ENCODE assay signal across 24 cellular contexts in genomic region chr11:119471329-119471728, GRCh38. TPM values are rescaled to one million over a fixed set of nuclear protein-coding genes. Genes with fewer than 3 reads are reported as not detected.
DNase-seq lines count a peak whose midpoint lies in the region; FAIRE-seq and TF ChIP-seq lines count a peak whose summit lies in the region.
"Had no signal": no experiment of that assay in that cellular context is flagged by ENCODE, and none has a peak within 500 bp of the region (broad histone marks: within the 10 kb centered on the region; RNA-seq: fewer than 3 reads in every experiment).

No MANE protein-coding gene starts in this region.

- H3K9me3 Mint-ChIP-seq in H9 (no peaks in the 10 kb centered on the region), astrocyte (ENCODE audit: unreplicated experiment) (peaks cover 3% of the 10 kb centered on the region)
- H3K9me3 Mint-ChIP-seq: activated CD4-positive, alpha-beta memory T cell treated with anti-CD3 and anti-CD28 coated beads, Interleukin-2, amount 10 ng/mL, durations not matched to agents 7 days and 5 days had no signal

- H3K9me3 ChIP-seq in H9 (ENCODE audit: control insufficient read depth, low read depth, low read length) = no peaks in the 10 kb centered on the region
- no peaks in the 10 kb centered on the region for H3K9me3 ChIP-seq in astrocyte (ENCODE audit: insufficient read depth, low read depth, low read length)
- H3K9me3 ChIP-seq in subcutaneous abdominal adipose tissue (ENCODE audit: control insufficient read depth in 5 of 5, low read length in 5 of 5) = peaks cover 0 to 14% (median 4%) of the 10 kb centered on the region in 5 donors
- H3K9me3 ChIP-seq: sigmoid colon, uterus had no signal

- no peak overlapping the region; a peak in 1 of 5 replicates for H3K4me3 Mint-ChIP-seq in H9
- no peak overlapping the region for H3K4me3 Mint-ChIP-seq in astrocyte (ENCODE audit: unreplicated experiment)
- H3K4me3 Mint-ChIP-seq: activated B cell treated with CpG ODN at 0.5 μM for 24 hours; activated CD4-positive, alpha-beta memory T cell treated with anti-CD3 and anti-CD28 coated beads, Interleukin-2, amount 10 ng/mL, durations not matched to agents 7 days and 5 days; activated naive CD8-positive, alpha-beta T cell treated with anti-CD3 and anti-CD28 coated beads, Interleukin-2, amount 10 ng/mL, durations not matched to agents 7 days and 5 days; activated T-cell treated with anti-CD3 and anti-CD28 coated beads, Interleukin-2, amount 50 U/mL, for 72 hours; CD4-positive, alpha-beta memory T cell; effector memory CD8-positive, alpha-beta T cell; mesothelial cell of epicardium; natural killer cell had no signal

- no peaks in the 10 kb centered on the region for H3K79me1 ChIP-seq in H9 (ENCODE audit: insufficient read depth, low read depth, low read length, poor library complexity, severe bottlenecking)

- WGBS in H9 (ENCODE audit: extremely low coverage, insufficient read length, low lambda C conversion rate) = no CpG with 5 or more reads among the region's 8 CpGs
- 75 to 81% methylated on average over 8 of the region's 8 CpGs for WGBS in lower leg skin, 2 donors

- no peaks in the 10 kb centered on the region for H3K79me2 ChIP-seq in H9 (ENCODE audit: insufficient read depth, low read length)
- H3K79me2 ChIP-seq in astrocyte (ENCODE audit: insufficient read depth, low read length) = no peaks in the 10 kb centered on the region

- peaks cover 3% of the 10 kb centered on the region; the same call in 1 of the 2 replicates for H3K4me1 ChIP-seq in H9 (ENCODE audit: insufficient read depth, low read length)
- H3K4me1 ChIP-seq in astrocyte (ENCODE audit: insufficient read depth, low read length) = peaks cover 29% of the 10 kb centered on the region
- peaks cover 7 to 25% (median 20%) of the 10 kb centered on the region in 5 donors for H3K4me1 ChIP-seq in subcutaneous abdominal adipose tissue (ENCODE audit: control insufficient read depth in 5 of 5, insufficient read depth in 5 of 5, low read length in 5 of 5)

- no peak overlapping the region for H3K4me3 ChIP-seq in astrocyte (ENCODE audit: insufficient read depth, low read depth, low read length)
- H3K4me3 ChIP-seq in lower leg skin (ENCODE audit: low read depth, poor library complexity, severe bottlenecking) = no peak overlapping the region
- no peak overlapping the region for H3K4me3 ChIP-seq in subcutaneous abdominal adipose tissue (ENCODE audit: low read depth in 1 of 5, low read length in 5 of 5)
- H3K4me3 ChIP-seq: sigmoid colon, uterus had no signal

- no peak overlapping the region for H3K23ac ChIP-seq in H9 (ENCODE audit: insufficient read length, low read depth, low read length)

- no peak overlapping the region; the same call in 1 of the 2 replicates for H3K14ac ChIP-seq in H9 (ENCODE audit: insufficient read depth, low read length)

- no peak overlapping the region for H2BK120ac ChIP-seq in H9 (ENCODE audit: low read depth, low read length, poor library complexity, severe bottlenecking)

- TF ChIP-seq CTCF in H9 (conservative IDR thresholded peaks at IDR 0.05) = 0 out of 3 replicates have a peak, but pooled peaks have one; percentile 13
- no peak for TF ChIP-seq CTCF in astrocyte (IDR thresholded peaks at IDR 0.05; ENCODE audit: insufficient read depth, low read depth, low read length)
- no peak for TF ChIP-seq CTCF in lower leg skin (IDR thresholded peaks at IDR 0.05)

- H3K4ac ChIP-seq in H9 (ENCODE audit: low read depth, low read length) = no peak overlapping the region

- H2AFZ ChIP-seq in H9 (ENCODE audit: low read length) (no peak overlapping the region), astrocyte (ENCODE audit: low read depth, low read length) (no peak overlapping the region)

- H3K27ac ChIP-seq in H9 (ENCODE audit: insufficient read length, low read depth, low read length) (no peak overlapping the region), astrocyte (ENCODE audit: low read depth, low read length) (no peak overlapping the region), subcutaneous abdominal adipose tissue (ENCODE audit: low read depth, low read length) (peak overlapping the region; percentile 65)

- H3K4me1 Mint-ChIP-seq in H9 (peaks cover 11 to 19% of the 10 kb centered on the region in 2 experiments), astrocyte (ENCODE audit: low read depth, unreplicated experiment) (peaks cover 22% of the 10 kb centered on the region)
- H3K4me1 Mint-ChIP-seq: activated B cell treated with CpG ODN at 0.5 μM for 24 hours; activated CD4-positive, alpha-beta memory T cell treated with anti-CD3 and anti-CD28 coated beads, Interleukin-2, amount 10 ng/mL, durations not matched to agents 7 days and 5 days; activated naive CD8-positive, alpha-beta T cell treated with anti-CD3 and anti-CD28 coated beads, Interleukin-2, amount 10 ng/mL, durations not matched to agents 7 days and 5 days; CD4-positive, alpha-beta memory T cell had no signal

- peak; percentile 34 for DNase-seq in H9
- DNase-seq in astrocyte (ENCODE audit: low read depth) = no peak
- peak; percentile 11 to 76 for DNase-seq in lower leg skin (ENCODE audit: low spot score in 2 of 2)
- no peak for DNase-seq in dermis blood vessel endothelial cell
- DNase-seq in activated naive CD4-positive, alpha-beta T cell (lab: John Stamatoyannopoulos, UW) = no peak
- no peak for DNase-seq in DMS153 treated with DMSO at 0.1 percent for 48 hours (lab: John Stamatoyannopoulos, UW; ENCODE audit: unreplicated experiment)
- DNase-seq: activated B cell treated with CpG ODN at 0.5 μM for 24 hours; activated CD4-positive, alpha-beta memory T cell treated with anti-CD3 and anti-CD28 coated beads, Interleukin-2, amount 10 ng/mL, durations not matched to agents 7 days and 5 days; activated naive CD8-positive, alpha-beta T cell treated with anti-CD3 and anti-CD28 coated beads, Interleukin-2, amount 10 ng/mL, durations not matched to agents 7 days and 5 days; activated T-cell treated with anti-CD3 and anti-CD28 coated beads, Interleukin-2, amount 50 U/mL, for 72 hours; CD4-positive, alpha-beta memory T cell; DMS53; effector memory CD8-positive, alpha-beta T cell; MV-4-11; natural killer cell; NCI-H2171 treated with DMSO at 0.1 percent for 48 hours; NCI-H526 treated with DMSO at 0.1 percent for 48 hours; RPMI8226; sigmoid colon; stimulated activated CD4-positive, alpha-beta T cell treated with anti-CD3 and anti-CD28 coated beads, Interleukin-1b, Interleukin-23, amount 100 ng/mL, for 48 hours; T1000; uterus had no signal

- H3K27me3 Mint-ChIP-seq in H9 (ENCODE audit: low read depth) (peaks cover 6% of the 10 kb centered on the region), astrocyte (ENCODE audit: low read depth, unreplicated experiment) (peaks cover 29% of the 10 kb centered on the region)

- no peak overlapping the region for H2BK20ac ChIP-seq in H9 (ENCODE audit: low read depth, low read length, poor library complexity, severe bottlenecking)

- TF ChIP-seq POLR2A in lower leg skin (IDR thresholded peaks at IDR 0.05) = no peak

- H3K36me3 ChIP-seq in astrocyte (ENCODE audit: insufficient read depth, low read length) (no peaks in the 10 kb centered on the region), subcutaneous abdominal adipose tissue (ENCODE audit: control insufficient read depth in 5 of 5, insufficient read depth in 5 of 5, low read length in 5 of 5) (no peaks in the 10 kb centered on the region)
- H3K36me3 ChIP-seq: sigmoid colon, uterus had no signal

- H4K20me1 ChIP-seq in H9 (ENCODE audit: control insufficient read depth, insufficient read depth, insufficient read length) = no peaks in the 10 kb centered on the region
- H4K20me1 ChIP-seq in astrocyte (ENCODE audit: insufficient read depth, low read length) = no peaks in the 10 kb centered on the region

- no peak overlapping the region for H3T11ph ChIP-seq in H9 (ENCODE audit: low read length)

- no peak overlapping the region for H4K5ac ChIP-seq in H9 (ENCODE audit: insufficient read length, low read depth, low read length)

- H2BK5ac ChIP-seq in H9 (ENCODE audit: insufficient read length, low read length) = no peak overlapping the region

- no peak for FAIRE-seq in astrocyte (lab: Jason Lieb, UNC)

- H3K23me2 ChIP-seq in H9 (ENCODE audit: insufficient read length, low read depth, low read length, poor library complexity, severe bottlenecking) = no peaks in the 10 kb centered on the region

- H3K56ac ChIP-seq in H9 (ENCODE audit: insufficient read length, low read depth, low read length) = no peak overlapping the region

- no peak overlapping the region for H3K18ac ChIP-seq in H9 (ENCODE audit: insufficient read length, low read depth, low read length)

- H4K91ac ChIP-seq in H9 (ENCODE audit: insufficient read length, low read depth, low read length) = no peak overlapping the region

- intact Hi-C loops in lower leg skin (cut with DNase I; ENCODE audit: low total_unique reads) = loop anchor here (5.0 kb wide), 1 partner anchor 114 kb away; no protein-coding TSS in a partner anchor

- H3K9ac ChIP-seq in H9 (ENCODE audit: extremely low read depth, insufficient read length, low read length) = no peak overlapping the region
- peak overlapping the region; percentile 48 for H3K9ac ChIP-seq in astrocyte (ENCODE audit: low read length)
- H3K9ac ChIP-seq in subcutaneous abdominal adipose tissue (ENCODE audit: low read length in 5 of 5) = peak overlapping the region in 3 of 5 donors; percentile 4 to 42 (median 20)

- H3K4me2 ChIP-seq in H9 (ENCODE audit: insufficient read depth, insufficient read length, low read length) (no peak overlapping the region), astrocyte (ENCODE audit: low read length) (peak overlapping the region; percentile 45)

- H3K36me3 Mint-ChIP-seq in H9 (ENCODE audit: insufficient read depth in 1 of 3, low read depth in 3 of 3) (no peaks in the 10 kb centered on the region), astrocyte (ENCODE audit: low read depth, unreplicated experiment) (peaks cover 1% of the 10 kb centered on the region)
- H3K36me3 Mint-ChIP-seq: activated naive CD8-positive, alpha-beta T cell treated with anti-CD3 and anti-CD28 coated beads, Interleukin-2, amount 10 ng/mL, durations not matched to agents 7 days and 5 days had no signal

- H4K8ac ChIP-seq in H9 (replicated peaks; ENCODE audit: insufficient read length, low read depth, low read length) = no peak overlapping the region

- no peaks in the 10 kb centered on the region for H3K27me3 ChIP-seq in H9 (ENCODE audit: insufficient read depth, low read length)
- H3K27me3 ChIP-seq in astrocyte (ENCODE audit: insufficient read depth, low read length) = no peaks in the 10 kb centered on the region
- H3K27me3 ChIP-seq in subcutaneous abdominal adipose tissue (ENCODE audit: control insufficient read depth in 5 of 5, insufficient read depth in 4 of 5, low read length in 5 of 5) = peaks cover 0 to 12% (median 0%) of the 10 kb centered on the region in 5 donors
- H3K27me3 ChIP-seq: sigmoid colon, uterus had no signal

- no peak overlapping the region for H2BK15ac ChIP-seq in H9 (ENCODE audit: low read depth, low read length)

- no peak overlapping the region for H2BK12ac ChIP-seq in H9 (ENCODE audit: insufficient read length, low read depth, low read length)

- H3K27ac Mint-ChIP-seq in H9 (peak overlapping the region in 2 of 3 experiments; percentile 14 to 25; a peak in 3 of 7 replicates), astrocyte (ENCODE audit: unreplicated experiment) (no peak overlapping the region)
- H3K27ac Mint-ChIP-seq: activated B cell treated with CpG ODN at 0.5 μM for 24 hours; activated CD4-positive, alpha-beta memory T cell treated with anti-CD3 and anti-CD28 coated beads, Interleukin-2, amount 10 ng/mL, durations not matched to agents 7 days and 5 days; activated naive CD8-positive, alpha-beta T cell treated with anti-CD3 and anti-CD28 coated beads, Interleukin-2, amount 10 ng/mL, durations not matched to agents 7 days and 5 days; activated T-cell treated with anti-CD3 and anti-CD28 coated beads, Interleukin-2, amount 50 U/mL, for 72 hours; CD4-positive, alpha-beta memory T cell; effector memory CD8-positive, alpha-beta T cell; mesothelial cell of epicardium; natural killer cell had no signal

- no peak overlapping the region for H2AK5ac ChIP-seq in H9 (ENCODE audit: insufficient read length, low read length)

RNA-seq across cellular contexts. Expression of gene THY1, which starts 48.4 kb away (rescaled TPM):
- total RNA-seq in H9 (2021) = 176 and 184 TPM in 2 replicates
- 104 and 129 TPM in 2 replicates for total RNA-seq in astrocyte
- 10 to 100 TPM in 1 of 4 donors, 1 to 10 TPM in 1, under 1 TPM in 2; 0.52 to 15.3 (median 2.7) TPM for total RNA-seq in lower leg skin
- 0.28 and 1.0 TPM in 2 replicates for total RNA-seq in dermis blood vessel endothelial cell
- total RNA-seq: activated B cell treated with CpG ODN at 0.5 μM for 24 hours; activated naive CD8-positive, alpha-beta T cell treated with anti-CD3 and anti-CD28 coated beads, Interleukin-2, amount 10 ng/mL, durations not matched to agents 7 days and 5 days; CD4-positive, alpha-beta memory T cell; natural killer cell had no signal

Comparison
In these comparisons a context has a peak if more than half of its experiments do, and no peak if none do; other contexts are left out.
1. DNase-seq: peak in H9 (single experiment) and lower leg skin (2 of 2); none in astrocyte (single experiment), dermis blood vessel endothelial cell (single experiment), activated naive CD4-positive, alpha-beta T cell (0 of 4) and DMS153 treated with DMSO at 0.1 percent for 48 hours (single experiment).